In the genomic region with DNA sequence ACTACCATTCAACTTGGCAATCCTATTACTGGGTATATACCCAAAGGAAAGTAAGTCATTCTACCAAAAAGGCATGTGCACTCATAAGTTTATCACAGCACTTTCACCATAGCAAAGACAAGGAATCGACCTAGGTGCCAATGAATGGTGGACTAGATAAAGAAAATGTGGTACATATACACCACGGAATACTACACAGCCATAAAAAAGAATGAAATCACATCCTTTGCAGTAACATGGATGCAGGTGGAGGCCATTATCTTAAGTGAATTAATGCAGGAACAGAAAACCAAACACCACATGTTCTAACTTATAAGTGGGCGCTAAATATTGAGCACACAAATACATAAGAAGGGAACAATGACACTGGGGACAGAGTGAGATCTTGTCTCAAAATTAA, we compare ENCODE assay signal across 33 cellular contexts.
DNase-seq lines count a peak whose midpoint lies in the region; ATAC-seq, FAIRE-seq and TF ChIP-seq lines count a peak whose summit lies in the region.
"Had no signal": no experiment of that assay in that cellular context is flagged by ENCODE, and none has a peak within 500 bp of the region (broad histone marks: within the 10 kb centered on the region; RNA-seq: fewer than 3 reads in every experiment).

No MANE protein-coding gene starts in this region.

- TF ChIP-seq RAD21 in SK-N-SH (IDR thresholded peaks at IDR 0.05; ENCODE audit: low read length) = no peak
- no peak for TF ChIP-seq RAD21 in K562 (CRISPR knock-in tag; conservative IDR thresholded peaks at IDR 0.05 in 1 of 2, IDR thresholded peaks at IDR 0.05 in 1 of 2)

- H3K4me1 ChIP-seq in SK-N-SH (ENCODE audit: control insufficient read depth in 1 of 2, insufficient read depth in 2 of 2, low read depth in 1 of 2, low read length in 1 of 2) (no peaks in the 10 kb centered on the region), HEK293 (ENCODE audit: control insufficient read depth, insufficient read depth, low read length) (no peaks in the 10 kb centered on the region), K562 (replicated peaks in 1 of 2; ENCODE audit: control insufficient read depth in 2 of 2, insufficient read depth in 2 of 2, low read length in 2 of 2) (peaks cover 0 to 4% of the 10 kb centered on the region in 2 experiments; a peak in 1 of 5 replicates)
- H3K4me1 ChIP-seq: A549, BE2C, BLaER1, Caco-2 had no signal

- no peaks in the 10 kb centered on the region for H3K27me3 ChIP-seq in SK-N-SH (ENCODE audit: insufficient read depth)
- H3K27me3 ChIP-seq in K562 (ENCODE audit: control insufficient read depth in 2 of 2, insufficient read depth in 2 of 2, low read length in 2 of 2) = peaks cover 21 to 24% of the 10 kb centered on the region in 2 experiments
- H3K27me3 ChIP-seq: BE2C; BLaER1; BLaER1 treated with 17β-estradiol and CSF1 and Interleukin-3, amounts not matched to agents 10 nM and 100 nM had no signal

- POLR2A ChIA-PET in SK-N-SH (lab: Yijun Ruan, JAX) = no interaction called here
- POLR2A ChIA-PET in HEK293 (lab: Yijun Ruan, JAX) = no interaction called here
- POLR2A ChIA-PET in K562 (lab: Yijun Ruan, JAX) = no interaction called here

- TF ChIP-seq EP300 in SK-N-SH (IDR thresholded peaks at IDR 0.05; ENCODE audit: borderline replicate concordance in 1 of 2, low read depth in 1 of 2, low read length in 1 of 2) (no peak), K562 (IDR thresholded peaks at IDR 0.05; ENCODE audit: low read length) (no peak)

- H3K4me2 ChIP-seq in SK-N-SH = no peak overlapping the region
- H3K4me2 ChIP-seq in K562 (ENCODE audit: insufficient read depth, low read length) = no peak overlapping the region
- H3K4me2 ChIP-seq: A549, BLaER1 had no signal

- H3K4me3 ChIP-seq in SK-N-SH (ENCODE audit: low read depth in 2 of 2, low read length in 1 of 2) (no peak overlapping the region), HEK293 (ENCODE audit: low read depth, low read length) (no peak overlapping the region), K562 (no peak overlapping the region)
- H3K4me3 ChIP-seq: A549; BLaER1; BLaER1 treated with 17β-estradiol and CSF1 and Interleukin-3, amounts not matched to agents 10 nM and 100 nM had no signal

- TF ChIP-seq CTCF in SK-N-SH (IDR thresholded peaks at IDR 0.05) (no peak), HEK293 (tag by site-specific recombination; IDR thresholded peaks at IDR 0.05) (no peak), K562 (IDR thresholded peaks at IDR 0.05 in 2 of 3, conservative IDR thresholded peaks at IDR 0.05 in 1 of 3; ENCODE audit: insufficient read depth in 2 of 3, low read depth in 1 of 3, low read length in 3 of 3) (no peak)

- H3K9me2 ChIP-seq in SK-N-SH = no peaks in the 10 kb centered on the region

- DNase-seq in SK-N-SH (no peak), K562 (ENCODE audit: extremely low read depth in 1 of 4, low spot score in 3 of 4) (no peak), NCI-H2227 (lab: John Stamatoyannopoulos, UW; ENCODE audit: unreplicated experiment) (no peak)
- DNase-seq: 8988T; ACHN; AML-193; BE2C; C1 segment of cervical spinal cord; Caco-2; Calu3; CD4-positive, alpha-beta memory T cell; CD4-positive, alpha-beta T cell; CD4-positive, CD25-positive, alpha-beta regulatory T cell; CD8-positive, alpha-beta memory T cell; CD8-positive, alpha-beta T cell; COR-L47; DMS 273 treated with DMSO at 0.1 percent for 48 hours; DMS153; DMS53; DMS79; DMS79 treated with DMSO at 0.1 percent for 48 hours; DND-41; EL had no signal

- H2AFZ ChIP-seq in SK-N-SH (ENCODE audit: low read depth) (no peak overlapping the region), K562 (ENCODE audit: low read depth, low read length) (no peak overlapping the region)

- TF ChIP-seq POLR2A in K562 (conservative IDR thresholded peaks at IDR 0.05) = no peak

- CTCF ChIA-PET in SK-N-SH (lab: Yijun Ruan, JAX) (no interaction called here), HEK293 (lab: Yijun Ruan, JAX) (no interaction called here), K562 (lab: Yijun Ruan, JAX; ENCODE audit: low intra/inter-chr PET ratio) (no interaction called here)

- H3K9ac ChIP-seq in SK-N-SH (no peak overlapping the region), K562 (ENCODE audit: insufficient read depth in 1 of 2, low read depth in 2 of 2, low read length in 2 of 2) (no peak overlapping the region)
- H3K9ac ChIP-seq: BLaER1; BLaER1 treated with 17β-estradiol and CSF1 and Interleukin-3, amounts not matched to agents 10 nM and 100 nM had no signal

- H3K27ac ChIP-seq in SK-N-SH (ENCODE audit: low read depth in 2 of 2, low read length in 1 of 2) (no peak overlapping the region), HEK293 (ENCODE audit: extremely low read depth, low read depth, low read length) (no peak overlapping the region), K562 (ENCODE audit: extremely low read depth, low read depth, low read length) (no peak overlapping the region)
- H3K27ac ChIP-seq: 22Rv1, A549, BLaER1, C4-2B had no signal

- ATAC-seq in SK-N-SH treated with all-trans-retinoic acid at 6 μM for 48 hours = no peak
- no peak for ATAC-seq in K562
- no peak for ATAC-seq in HG03196 (IDR thresholded peaks at IDR 0.05; ENCODE audit: unreplicated experiment)
- ATAC-seq: A549; CD8-positive, alpha-beta T cell had no signal

- WGBS in SK-N-SH (ENCODE audit: low lambda C conversion rate) = 71% methylated on average over 3 of the region's 3 CpGs
- 1% methylated on average over 3 of the region's 3 CpGs for WGBS in K562 (ENCODE audit: insufficient coverage, low coverage, missing lambda C conversion rate)

- FAIRE-seq in K562 (lab: Jason Lieb, UNC) = no peak
- FAIRE-seq: A204.1, A549, D721Med had no signal

- H3K9me3 ChIP-seq in SK-N-SH (no peaks in the 10 kb centered on the region), HEK293 (ENCODE audit: control insufficient read depth, insufficient read depth, low read depth, low read length) (no peaks in the 10 kb centered on the region), K562 (replicated peaks; ENCODE audit: control insufficient read depth, insufficient read depth, low read depth, low read length) (no peaks in the 10 kb centered on the region)
- H3K9me3 ChIP-seq: A549, BE2C, Caco-2 had no signal

- H3F3A ChIP-seq in SK-N-SH (replicated peaks; ENCODE audit: insufficient read depth) = peaks cover 15% of the 10 kb centered on the region

- no peaks in the 10 kb centered on the region for H3K36me3 ChIP-seq in SK-N-SH (replicated peaks in 1 of 2; ENCODE audit: control insufficient read depth in 1 of 2, insufficient read depth in 2 of 2, low read length in 1 of 2)
- H3K36me3 ChIP-seq in HEK293 (ENCODE audit: control insufficient read depth in 2 of 2, insufficient read depth in 1 of 2, low read length in 2 of 2) = no peaks in the 10 kb centered on the region
- no peaks in the 10 kb centered on the region for H3K36me3 ChIP-seq in K562 (ENCODE audit: control insufficient read depth, insufficient read depth, low read length)
- H3K36me3 ChIP-seq: BE2C; BLaER1; BLaER1 treated with 17β-estradiol and CSF1 and Interleukin-3, amounts not matched to agents 10 nM and 100 nM had no signal

- in situ Hi-C loops in K562 (cut with MboI) = no loop called here

- no peaks in the 10 kb centered on the region for H3K9me1 ChIP-seq in K562 (ENCODE audit: control insufficient read depth, insufficient read depth, low read length)

- BruUV-seq in K562 (replicated peaks; lab: Mats Ljungman, UMichigan) = no TSS peak

- H4K20me1 ChIP-seq in SK-N-SH (ENCODE audit: insufficient read depth) (no peaks in the 10 kb centered on the region), K562 (replicated peaks; ENCODE audit: control insufficient read depth, insufficient read depth, low read length) (no peaks in the 10 kb centered on the region)
- H4K20me1 ChIP-seq: BLaER1; BLaER1 treated with 17β-estradiol and CSF1 and Interleukin-3, amounts not matched to agents 10 nM and 100 nM had no signal

- intact Hi-C loops in K562 (cut with micrococcal nuclease) = no loop called here

- H3K79me2 ChIP-seq in SK-N-SH (ENCODE audit: insufficient read depth) (no peaks in the 10 kb centered on the region), K562 (ENCODE audit: control insufficient read depth, insufficient read depth, low read length) (no peaks in the 10 kb centered on the region)

TF ChIP-seq in SK-N-SH treated with all-trans-retinoic acid at 6 μM for 48 hours, 23 proteins besides CTCF, POLR2A, EP300 and RAD21:
- TF ChIP-seq GLIS3 (CRISPR knock-in tag; IDR thresholded peaks at IDR 0.05) (no peak), ZNF8 (CRISPR knock-in tag; IDR thresholded peaks at IDR 0.05) (0 out of 2 replicates have a peak, but pooled peaks have one; percentile 36), ZC3H10 (CRISPR knock-in tag; IDR thresholded peaks at IDR 0.05) (no peak)

TF ChIP-seq in SK-N-SH, 30 proteins besides CTCF, POLR2A, EP300 and RAD21:
- TF ChIP-seq GATA2 (CRISPR knock-in tag; IDR thresholded peaks at IDR 0.05) (no peak), RFX5 (IDR thresholded peaks at IDR 0.05; ENCODE audit: low read length) (no peak)

TF ChIP-seq in HEK293, 187 proteins besides CTCF, POLR2A, EP300 and RAD21:
- TF ChIP-seq ZNF514 (tag by site-specific recombination; IDR thresholded peaks at IDR 0.05) = no peak
- peak; percentile 77 for TF ChIP-seq ZNF146 (tag by site-specific recombination; IDR thresholded peaks at IDR 0.05)

TF ChIP-seq in K562, 482 proteins besides CTCF, POLR2A, EP300 and RAD21:
- peak; percentile 61 for TF ChIP-seq ZNF146 (CRISPR knock-in tag; IDR thresholded peaks at IDR 0.05; ENCODE audit: unreplicated experiment)
- TF ChIP-seq ZNF212 (CRISPR knock-in tag; IDR thresholded peaks at IDR 0.05) = no peak
